Comparison of ENCODE assay signal across 9 cellular contexts in the genomic region with DNA sequence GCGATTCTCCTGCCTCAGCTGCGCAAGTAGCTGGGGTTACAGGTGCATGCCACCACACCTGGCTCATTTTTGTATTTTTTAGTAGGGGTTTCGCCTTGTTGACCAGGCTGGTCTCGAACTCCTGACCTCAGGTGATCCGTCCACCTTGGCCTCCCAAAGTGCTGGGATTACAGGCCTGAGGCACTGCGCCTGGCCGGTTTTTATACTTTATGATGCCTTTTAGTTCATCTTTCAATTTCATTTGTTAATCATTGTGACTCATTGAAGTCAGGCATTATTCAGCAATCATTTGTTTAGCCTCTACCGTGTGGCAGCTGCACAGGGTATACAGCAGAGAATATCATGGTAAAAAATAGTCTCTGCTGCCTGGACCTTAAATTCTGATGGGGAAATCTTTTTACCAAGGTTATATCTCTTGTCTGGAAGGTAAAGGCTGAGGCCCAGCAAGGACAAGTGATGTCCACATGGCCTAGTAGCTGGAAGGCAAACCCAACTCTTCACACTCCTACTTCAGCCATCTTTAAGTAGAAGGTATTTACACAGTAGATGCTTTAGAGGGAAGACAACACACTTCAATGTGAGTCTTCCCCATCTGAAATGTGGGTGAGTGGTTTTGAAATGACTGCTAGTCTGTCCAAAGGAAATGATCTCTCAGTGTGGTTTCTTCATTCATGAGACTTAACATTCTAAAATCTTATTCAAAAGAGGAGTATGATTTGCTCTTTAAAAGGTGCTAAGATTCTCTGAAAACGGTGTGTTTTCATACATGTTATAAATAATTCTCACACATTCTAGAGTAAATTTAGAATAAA. TPM values are rescaled to one million over a fixed set of nuclear protein-coding genes. Genes with fewer than 3 reads are reported as not detected.
DNase-seq lines count a peak whose midpoint lies in the region; ATAC-seq and TF ChIP-seq lines count a peak whose summit lies in the region.
"Had no signal": no experiment of that assay in that cellular context is flagged by ENCODE, and none has a peak within 500 bp of the region (broad histone marks: within the 10 kb centered on the region; RNA-seq: fewer than 3 reads in every experiment).

No MANE protein-coding gene starts in this region.

- H3K27me3 ChIP-seq in osteoblast (ENCODE audit: insufficient read depth, low read length) (no peaks in the 10 kb centered on the region), thyroid gland (no peaks in the 10 kb centered on the region)
- H3K27me3 ChIP-seq: ascending aorta had no signal

- whole genome bisulfite sequencing in thyroid gland, 2 donors: 96% methylated on average over 9 of the region's 9 CpGs

- peak overlapping the region; percentile 13 for H3K4me3 Mint-ChIP-seq in activated CD4-positive, alpha-beta memory T cell treated with anti-CD3 and anti-CD28 coated beads, Interleukin-2, amount 10 ng/mL, durations not matched to agents 7 days and 5 days

- no peak for TF ChIP-seq POLR2A in thyroid gland (IDR thresholded peaks at IDR 0.05)

- H3K9me3 ChIP-seq in osteoblast (ENCODE audit: low read depth, low read length): no peaks in the 10 kb centered on the region
- no peaks in the 10 kb centered on the region for H3K9me3 ChIP-seq in thyroid gland
- H3K9me3 ChIP-seq: ascending aorta had no signal

- peak overlapping the region; percentile 70 for H3K27ac Mint-ChIP-seq in activated CD4-positive, alpha-beta memory T cell treated with anti-CD3 and anti-CD28 coated beads, Interleukin-2, amount 10 ng/mL, durations not matched to agents 7 days and 5 days

- H3K9me3 Mint-ChIP-seq in activated CD4-positive, alpha-beta memory T cell treated with anti-CD3 and anti-CD28 coated beads, Interleukin-2, amount 10 ng/mL, durations not matched to agents 7 days and 5 days: no peaks in the 10 kb centered on the region

- CTCF ChIA-PET in activated CD4-positive, alpha-beta memory T cell treated with anti-CD3 and anti-CD28 coated beads, Interleukin-2, amount 10 ng/mL, durations not matched to agents 7 days and 5 days (lab: Charles Lee): no interaction called here

- no peak for DNase-seq in activated CD4-positive, alpha-beta memory T cell treated with anti-CD3 and anti-CD28 coated beads, Interleukin-2, amount 10 ng/mL, durations not matched to agents 7 days and 5 days
- DNase-seq in osteoblast (ENCODE audit: insufficient read length, low spot score, missing footprints): peak; percentile 76
- DNase-seq in NCI-H226: no peak
- DNase-seq in cerebellar nuclear complex (lab: John Stamatoyannopoulos, UW): no peak
- no peak for DNase-seq in thyroid gland
- DNase-seq: NCI-H510A treated with DMSO at 0.1 percent for 48 hours had no signal

- H3K27ac ChIP-seq in osteoblast (ENCODE audit: low read depth, low read length): peak overlapping the region; percentile 49
- peak overlapping the region in 1 of 3 donors; percentile 94 for H3K27ac ChIP-seq in thyroid gland

- POLR2A ChIA-PET in activated CD4-positive, alpha-beta memory T cell treated with anti-CD3 and anti-CD28 coated beads, Interleukin-2, amount 10 ng/mL, durations not matched to agents 7 days and 5 days (lab: Charles Lee): interaction anchor here (0.8 to 2.1 kb wide), 7 partner anchors 9 to 145 kb away, joined by 3 to 10 read pairs (median 4); no protein-coding TSS in a partner anchor

- H3K79me2 ChIP-seq in osteoblast (ENCODE audit: insufficient read depth, low read length): peaks cover 50% of the 10 kb centered on the region

- no peaks in the 10 kb centered on the region for H3K27me3 Mint-ChIP-seq in activated CD4-positive, alpha-beta memory T cell treated with anti-CD3 and anti-CD28 coated beads, Interleukin-2, amount 10 ng/mL, durations not matched to agents 7 days and 5 days

- H2AFZ ChIP-seq in osteoblast (ENCODE audit: low read length): no peak overlapping the region

- ATAC-seq in GM18867 (IDR thresholded peaks at IDR 0.05; ENCODE audit: unreplicated experiment) (peak; percentile 38), HG02840 (IDR thresholded peaks at IDR 0.05; ENCODE audit: low FRiP score, unreplicated experiment) (peak; percentile 33)

- peak overlapping the region; percentile 2 for H3K4me2 ChIP-seq in osteoblast (ENCODE audit: insufficient read depth, low read length)

- H4K20me1 ChIP-seq in osteoblast (ENCODE audit: insufficient read depth, low read length): peaks cover 2% of the 10 kb centered on the region

- intact Hi-C loops in thyroid gland (cut with DNase I): no loop called here

- H3K4me1 Mint-ChIP-seq in activated CD4-positive, alpha-beta memory T cell treated with anti-CD3 and anti-CD28 coated beads, Interleukin-2, amount 10 ng/mL, durations not matched to agents 7 days and 5 days: peaks cover 45% of the 10 kb centered on the region

- peaks cover 24% of the 10 kb centered on the region for H3K4me1 ChIP-seq in osteoblast (ENCODE audit: insufficient read depth, low read length)
- H3K4me1 ChIP-seq in thyroid gland: peaks cover 12 to 14% of the 10 kb centered on the region in 2 donors

- H3K4me3 ChIP-seq in osteoblast (ENCODE audit: insufficient read depth, low read length): no peak overlapping the region
- no peak overlapping the region for H3K4me3 ChIP-seq in thyroid gland (replicated peaks in 1 of 3)
- H3K4me3 ChIP-seq: ascending aorta had no signal

- TF ChIP-seq CTCF in osteoblast (IDR thresholded peaks at IDR 0.05; ENCODE audit: extremely low read depth, low read depth, low read length): no peak
- no peak for TF ChIP-seq CTCF in thyroid gland (IDR thresholded peaks at IDR 0.05)

- peaks cover 10% of the 10 kb centered on the region for H3K36me3 Mint-ChIP-seq in activated CD4-positive, alpha-beta memory T cell treated with anti-CD3 and anti-CD28 coated beads, Interleukin-2, amount 10 ng/mL, durations not matched to agents 7 days and 5 days (ENCODE audit: low read depth)

- H3K36me3 ChIP-seq in osteoblast (ENCODE audit: insufficient read depth, low read length) (no peaks in the 10 kb centered on the region), thyroid gland (no peaks in the 10 kb centered on the region)
- H3K36me3 ChIP-seq: ascending aorta had no signal

RNA-seq across cellular contexts. Expression of gene PRPSAP2, which starts 2.4 kb away (rescaled TPM):
- 10 to 100 TPM; 36.0 to 36.6 TPM for total RNA-seq in activated CD4-positive, alpha-beta memory T cell treated with anti-CD3 and anti-CD28 coated beads, Interleukin-2, amount 10 ng/mL, durations not matched to agents 7 days and 5 days
- total RNA-seq in osteoblast (23.9 and 25.6 TPM in 2 replicates), thyroid gland (10 to 100 TPM; 43.6 to 50.9 (median 49.7) TPM)
